21 cellular contexts compared by ENCODE assay signal in genomic region chr13:39111145-39111544, GRCh38.
"Had no signal": no experiment of that assay in that cellular context is flagged by ENCODE, and none has a peak within 500 bp of the region (broad histone marks: within the 10 kb centered on the region; RNA-seq: fewer than 3 reads in every experiment).

No MANE protein-coding gene starts in this region.

- H3K4me3 ChIP-seq: hepatocyte, left lung, lower lobe of right lung, pancreas, testis, tibial nerve, upper lobe of left lung had no signal

- H2AFZ ChIP-seq: hepatocyte had no signal

- H3K27me3 ChIP-seq: left lung, testis, tibial nerve, upper lobe of left lung had no signal

- H3K4me1 ChIP-seq: left lung, lower lobe of right lung, pancreas, testis, tibial nerve, upper lobe of left lung had no signal

- H3K79me2 ChIP-seq: hepatocyte had no signal

- ATAC-seq: effector memory CD8-positive, alpha-beta T cell; left lung; lower lobe of right lung; natural killer cell treated with Interleukin-12 subunit alpha and Interleukin-12 subunit beta and Interleukin-15 and Interleukin-18, amount 100 ng/mL, for 72 hours; pancreas; sciatic nerve; stimulated activated effector memory CD8-positive, alpha-beta T cell treated with anti-CD3 and anti-CD28 coated beads, Interleukin-12 subunit alpha, Interleukin-12 subunit beta, amount 100 ng/mL, for 72 hours had no signal

- H3K27ac ChIP-seq: hepatocyte, left lung, lower lobe of right lung, neutrophil, pancreas, testis, tibial nerve, upper lobe of left lung had no signal

- H3K4me2 ChIP-seq: hepatocyte had no signal

- H3K9me3 ChIP-seq: lower lobe of right lung, neutrophil, pancreas, testis, upper lobe of left lung had no signal

- H3K36me3 ChIP-seq: left lung, lower lobe of right lung, neutrophil, pancreas, tibial nerve, upper lobe of left lung had no signal

- DNase-seq: cerebellar nuclear complex; cortex of kidney; effector memory CD8-positive, alpha-beta T cell; kidney; left lung; lower lobe of right lung; naive B cell; pancreas; retina; stimulated activated CD4-positive, alpha-beta T cell treated with anti-CD3 and anti-CD28 coated beads, Interleukin-2, amount 100 ng/mL, for 24 hours; stimulated activated CD4-positive, alpha-beta T cell treated with anti-CD3 and anti-CD28 coated beads, Interleukin-4, amount 100 ng/mL, for 24 hours; stimulated activated naive CD4-positive, alpha-beta T cell treated with Interleukin-2 at 50 U/mL for 16 hours; substantia nigra; testis; upper lobe of left lung had no signal
